18 cellular contexts compared by ENCODE assay signal in genomic region chrX:39011454-39012204, GRCh38.
A peak's percentile ranks its signal among the peaks of the same experiment; 100 is the strongest.
DNase-seq lines count a peak whose midpoint lies in the region; ATAC-seq and TF ChIP-seq lines count a peak whose summit lies in the region.
"Had no signal": no experiment of that assay in that cellular context is flagged by ENCODE, and none has a peak within 500 bp of the region (broad histone marks: within the 10 kb centered on the region; RNA-seq: fewer than 3 reads in every experiment).

No MANE protein-coding gene starts in this region.

- no peak for TF ChIP-seq CTCF in MCF 10A (IDR thresholded peaks at IDR 0.05; ENCODE audit: unreplicated experiment)
- no peak for TF ChIP-seq CTCF in breast epithelium (IDR thresholded peaks at IDR 0.05)
- TF ChIP-seq CTCF in epithelial cell of esophagus (IDR thresholded peaks at IDR 0.05; ENCODE audit: insufficient read depth, low read depth, low read length, missing control alignments) = no peak
- no peak for TF ChIP-seq CTCF in right lobe of liver (IDR thresholded peaks at IDR 0.05)
- no peak for TF ChIP-seq CTCF in transverse colon (IDR thresholded peaks at IDR 0.05)

- DNase-seq in MCF 10A (ENCODE audit: unreplicated experiment) (peak; percentile 25), breast epithelium (ENCODE audit: low spot score in 2 of 2) (no peak), epithelial cell of esophagus (ENCODE audit: low read depth) (peak; percentile 35), right lobe of liver (peak in 2 of 3 donors; percentile 51 to 54), transverse colon (peak; percentile 61), Kasumi-1 (lab: John Stamatoyannopoulos, UW) (no peak)
- no peak for DNase-seq in stimulated activated CD8-positive, alpha-beta memory T cell treated with anti-CD3 and anti-CD28 coated beads, Interleukin-4, amount 100 ng/mL, for 48 hours
- DNase-seq: activated CD4-positive, alpha-beta T cell treated with anti-CD3 and anti-CD28 coated beads, Interleukin-2, amount 50 U/mL, for 4 hours; activated T-cell treated with anti-CD3 and anti-CD28 coated beads, Interleukin-2, amount 50 U/mL, for 48 hours; endodermal cell; NCI-H748 treated with DMSO at 0.1 percent for 48 hours had no signal

- H3K27me3 Mint-ChIP-seq in MCF 10A (ENCODE audit: insufficient read depth, unreplicated experiment) = peaks cover 57% of the 10 kb centered on the region
- H3K27me3 Mint-ChIP-seq: central memory CD8-positive, alpha-beta T cell had no signal

- no peak overlapping the region for H3K27ac Mint-ChIP-seq in MCF 10A (ENCODE audit: low read depth, unreplicated experiment)
- H3K27ac Mint-ChIP-seq: endodermal cell, mesothelial cell of epicardium had no signal

- TF ChIP-seq EP300 in transverse colon (IDR thresholded peaks at IDR 0.05; ENCODE audit: low read depth) = no peak

- no TSS peak for BruUV-seq in MCF 10A (replicated peaks; lab: Mats Ljungman, UMichigan)

- H3K4me3 Mint-ChIP-seq in MCF 10A (ENCODE audit: unreplicated experiment) = no peak overlapping the region
- H3K4me3 Mint-ChIP-seq: central memory CD8-positive, alpha-beta T cell; endodermal cell; mesothelial cell of epicardium had no signal

- 52% methylated on average over 7 of the region's 8 CpGs for WGBS in right lobe of liver (ENCODE audit: insufficient coverage, low coverage, low lambda C conversion rate, missing lambda C conversion rate)
- WGBS in transverse colon (ENCODE audit: low coverage in 1 of 2), 2 donors = 50 to 80% methylated on average over 1 to 8 of the region's 8 CpGs

- CTCF ChIA-PET in MCF 10A (lab: Yijun Ruan, JAX) = no interaction called here

- H3K36me3 ChIP-seq in breast epithelium = no peaks in the 10 kb centered on the region
- no peaks in the 10 kb centered on the region for H3K36me3 ChIP-seq in right lobe of liver
- no peaks in the 10 kb centered on the region for H3K36me3 ChIP-seq in transverse colon
- H3K36me3 ChIP-seq: BLaER1, tibial nerve had no signal

- H3K9me3 ChIP-seq in breast epithelium (no peaks in the 10 kb centered on the region), right lobe of liver (no peaks in the 10 kb centered on the region), transverse colon (no peaks in the 10 kb centered on the region)
- H3K9me3 ChIP-seq: BLaER1, tibial nerve had no signal

- ATAC-seq in right lobe of liver (peak; percentile 62 to 81 (median 72)), GM21423 (IDR thresholded peaks at IDR 0.05; ENCODE audit: unreplicated experiment) (no peak)

- TF ChIP-seq POLR2A in breast epithelium (IDR thresholded peaks at IDR 0.05) = no peak
- no peak for TF ChIP-seq POLR2A in right lobe of liver (IDR thresholded peaks at IDR 0.05)
- TF ChIP-seq POLR2A in transverse colon (IDR thresholded peaks at IDR 0.05) = no peak

- H3K4me1 ChIP-seq in breast epithelium = no peaks in the 10 kb centered on the region
- peaks cover 0 to 5% (median 0%) of the 10 kb centered on the region in 4 donors for H3K4me1 ChIP-seq in right lobe of liver
- peaks cover 0 to 24% (median 6%) of the 10 kb centered on the region in 4 donors for H3K4me1 ChIP-seq in transverse colon
- H3K4me1 ChIP-seq: BLaER1 had no signal

- H3K27ac ChIP-seq in breast epithelium = no peak overlapping the region
- no peak overlapping the region for H3K27ac ChIP-seq in right lobe of liver
- H3K27ac ChIP-seq in transverse colon = peak overlapping the region; percentile 43 to 62 (median 48)
- H3K27ac ChIP-seq: 22Rv1, BLaER1 had no signal

- in situ Hi-C loops in transverse colon (cut with MboI; ENCODE audit: low pct_ligation_motif_present in 1 of 4, low pct_unique_long_range_greater_than_20kb in 1 of 4, low sequenced_read_pairs in 3 of 4) = no loop called here

- H3K4me1 Mint-ChIP-seq in MCF 10A (ENCODE audit: insufficient read depth, unreplicated experiment) = peaks cover 10% of the 10 kb centered on the region
- H3K4me1 Mint-ChIP-seq: central memory CD8-positive, alpha-beta T cell had no signal

- intact Hi-C loops in MCF 10A (cut with micrococcal nuclease) = no loop called here
- intact Hi-C loops in breast epithelium (cut with DNase I; ENCODE audit: low total_unique reads) = no loop called here
- intact Hi-C loops in right lobe of liver (cut with DNase I) = no loop called here
- intact Hi-C loops in transverse colon (cut with DNase I; ENCODE audit: low total_unique reads) = no loop called here

- H3K36me3 Mint-ChIP-seq in MCF 10A (ENCODE audit: insufficient read depth, unreplicated experiment) = no peaks in the 10 kb centered on the region
- H3K36me3 Mint-ChIP-seq: mesothelial cell of epicardium had no signal

- POLR2A ChIA-PET in MCF 10A (lab: Yijun Ruan, JAX) = no interaction called here

- H3K4me3 ChIP-seq in breast epithelium = no peak overlapping the region
- H3K4me3 ChIP-seq in epithelial cell of esophagus (ENCODE audit: low read length) = no peak overlapping the region
- no peak overlapping the region for H3K4me3 ChIP-seq in right lobe of liver
- H3K4me3 ChIP-seq in transverse colon = no peak overlapping the region
- H3K4me3 ChIP-seq: BLaER1, skin epidermis, tibial nerve had no signal

- H3K9me3 Mint-ChIP-seq in MCF 10A (ENCODE audit: unreplicated experiment) = no peaks in the 10 kb centered on the region
- H3K9me3 Mint-ChIP-seq: central memory CD8-positive, alpha-beta T cell had no signal

- H3K27me3 ChIP-seq in breast epithelium (peaks cover 0 to 58% of the 10 kb centered on the region in 2 donors), right lobe of liver (no peaks in the 10 kb centered on the region), transverse colon (no peaks in the 10 kb centered on the region)
- H3K27me3 ChIP-seq: BLaER1, tibial nerve had no signal

Comparison
In these comparisons a context has a peak if more than half of its experiments do, and no peak if none do; other contexts are left out.
1. DNase-seq: peak in MCF 10A (single experiment), epithelial cell of esophagus (single experiment), right lobe of liver (2 of 3) and transverse colon (single experiment); none in breast epithelium (0 of 2), Kasumi-1 (0 of 2) and stimulated activated CD8-positive, alpha-beta memory T cell treated with anti-CD3 and anti-CD28 coated beads, Interleukin-4, amount 100 ng/mL, for 48 hours (single experiment).
2. H3K27ac ChIP-seq: peak in transverse colon (4 of 4); none in breast epithelium (0 of 2) and right lobe of liver (0 of 3).